Comparison of ENCODE assay signal across 15 cellular contexts in genomic region chr3:20066848-20067617, GRCh38. TPM values are rescaled to one million over a fixed set of nuclear protein-coding genes. Genes with fewer than 3 reads are reported as not detected.
DNase-seq lines count a peak whose midpoint lies in the region; ATAC-seq and TF ChIP-seq lines count a peak whose summit lies in the region.
"Had no signal": no experiment of that assay in that cellular context is flagged by ENCODE, and none has a peak within 500 bp of the region (broad histone marks: within the 10 kb centered on the region; RNA-seq: fewer than 3 reads in every experiment).

No MANE protein-coding gene starts in this region.

- no peak for DNase-seq in HEK293T (ENCODE audit: extremely low spot score)
- DNase-seq in T1000 (lab: John Stamatoyannopoulos, UW): peak; percentile 63
- DNase-seq in left cardiac atrium: no peak
- peak in 1 of 2 donors; percentile 3 for DNase-seq in stimulated activated effector memory CD8-positive, alpha-beta T cell treated with anti-CD3 and anti-CD28 coated beads, Interleukin-12 subunit alpha, Interleukin-12 subunit beta, amount 100 ng/mL, for 72 hours (ENCODE audit: low spot score in 2 of 2)
- no peak for DNase-seq in NCI-H510A (lab: John Stamatoyannopoulos, UW)
- DNase-seq in right lobe of liver: no peak
- DNase-seq in type B pancreatic cell (ENCODE audit: extremely low spot score, unreplicated experiment): no peak
- DNase-seq: activated gamma-delta T cell; midbrain; NCI-H524; stimulated activated CD8-positive, alpha-beta memory T cell treated with anti-CD3 and anti-CD28 coated beads, Interleukin-4, amount 100 ng/mL, for 48 hours had no signal

- POLR2A ChIA-PET in HEK293T (lab: Yijun Ruan, JAX): no interaction called here

- ATAC-seq in left cardiac atrium (peak; percentile 30 to 65), right lobe of liver (no peak), HG03025 (IDR thresholded peaks at IDR 0.05; ENCODE audit: low FRiP score, unreplicated experiment) (no peak)
- ATAC-seq in stimulated activated effector memory CD8-positive, alpha-beta T cell treated with anti-CD3 and anti-CD28 coated beads, Interleukin-12 subunit alpha, Interleukin-12 subunit beta, amount 100 ng/mL, for 72 hours: no peak

- no peaks in the 10 kb centered on the region for H3K9me3 ChIP-seq in right lobe of liver
- H3K9me3 ChIP-seq: SJSA1 had no signal

- no peaks in the 10 kb centered on the region for H3K36me3 ChIP-seq in right lobe of liver
- H3K36me3 ChIP-seq: SJSA1 had no signal

- H3K4me1 ChIP-seq in right lobe of liver: peaks cover 0 to 6% (median 0%) of the 10 kb centered on the region in 4 donors
- H3K4me1 ChIP-seq: SJSA1 had no signal

- H3K4me3 Mint-ChIP-seq in stimulated activated effector memory CD8-positive, alpha-beta T cell treated with anti-CD3 and anti-CD28 coated beads, Interleukin-12 subunit alpha, Interleukin-12 subunit beta, amount 100 ng/mL, for 72 hours: no peak overlapping the region
- H3K4me3 Mint-ChIP-seq in type B pancreatic cell: no peak overlapping the region
- H3K4me3 Mint-ChIP-seq: dendritic cell treated with granulocyte-macrophage colony-stimulating factor and Interleukin-4, amounts not matched to agents 40 ng/mL and 50 ng/mL, for 4 days had no signal

- H3K4me1 Mint-ChIP-seq in stimulated activated effector memory CD8-positive, alpha-beta T cell treated with anti-CD3 and anti-CD28 coated beads, Interleukin-12 subunit alpha, Interleukin-12 subunit beta, amount 100 ng/mL, for 72 hours: peaks cover 81% of the 10 kb centered on the region
- peaks cover 19% of the 10 kb centered on the region for H3K4me1 Mint-ChIP-seq in type B pancreatic cell (ENCODE audit: unreplicated experiment)

- no peaks in the 10 kb centered on the region for H3K9me3 Mint-ChIP-seq in stimulated activated effector memory CD8-positive, alpha-beta T cell treated with anti-CD3 and anti-CD28 coated beads, Interleukin-12 subunit alpha, Interleukin-12 subunit beta, amount 100 ng/mL, for 72 hours
- H3K9me3 Mint-ChIP-seq in type B pancreatic cell: peaks cover 9% of the 10 kb centered on the region
- H3K9me3 Mint-ChIP-seq: dendritic cell treated with granulocyte-macrophage colony-stimulating factor and Interleukin-4, amounts not matched to agents 40 ng/mL and 50 ng/mL, for 4 days had no signal

- no peak for TF ChIP-seq CTCF in right lobe of liver (IDR thresholded peaks at IDR 0.05)
- TF ChIP-seq CTCF in type B pancreatic cell (conservative IDR thresholded peaks at IDR 0.05): no peak

- H3K27me3 Mint-ChIP-seq in type B pancreatic cell: no peaks in the 10 kb centered on the region
- H3K27me3 Mint-ChIP-seq: dendritic cell treated with granulocyte-macrophage colony-stimulating factor and Interleukin-4, amounts not matched to agents 40 ng/mL and 50 ng/mL, for 4 days had no signal

- H3K27me3 ChIP-seq in right lobe of liver: no peaks in the 10 kb centered on the region
- H3K27me3 ChIP-seq: SJSA1 had no signal

- no peak for TF ChIP-seq POLR2A in right lobe of liver (IDR thresholded peaks at IDR 0.05)

- H3K27ac ChIP-seq in right lobe of liver: no peak overlapping the region
- H3K27ac ChIP-seq: SJSA1 had no signal

- H3K27ac Mint-ChIP-seq in stimulated activated effector memory CD8-positive, alpha-beta T cell treated with anti-CD3 and anti-CD28 coated beads, Interleukin-12 subunit alpha, Interleukin-12 subunit beta, amount 100 ng/mL, for 72 hours: peak overlapping the region; percentile 90
- H3K27ac Mint-ChIP-seq in type B pancreatic cell: no peak overlapping the region
- H3K27ac Mint-ChIP-seq: dendritic cell treated with granulocyte-macrophage colony-stimulating factor and Interleukin-4, amounts not matched to agents 40 ng/mL and 50 ng/mL, for 4 days had no signal

- intact Hi-C loops in left cardiac atrium (cut with DNase I) (no loop called here), right lobe of liver (cut with DNase I) (no loop called here)

- H3K4me3 ChIP-seq in right lobe of liver: no peak overlapping the region
- H3K4me3 ChIP-seq: SJSA1 had no signal

- H3K36me3 Mint-ChIP-seq in stimulated activated effector memory CD8-positive, alpha-beta T cell treated with anti-CD3 and anti-CD28 coated beads, Interleukin-12 subunit alpha, Interleukin-12 subunit beta, amount 100 ng/mL, for 72 hours: peaks cover 43% of the 10 kb centered on the region
- peaks cover 5% of the 10 kb centered on the region for H3K36me3 Mint-ChIP-seq in type B pancreatic cell

- CTCF ChIA-PET in HEK293T (lab: Yijun Ruan, JAX): no interaction called here

- WGBS in right lobe of liver (ENCODE audit: insufficient coverage, low coverage, low lambda C conversion rate, missing lambda C conversion rate): 68% methylated on average over 6 of the region's 6 CpGs

TF ChIP-seq in HEK293T, 16 proteins besides CTCF, POLR2A, EP300 and RAD21:
- TF ChIP-seq LEF1 (IDR thresholded peaks at IDR 0.05; ENCODE audit: borderline replicate concordance) (no peak), PKNOX1 (IDR thresholded peaks at IDR 0.05) (peak; percentile 91), CTBP1 (IDR thresholded peaks at IDR 0.05; ENCODE audit: borderline replicate concordance) (peak; percentile 80), ZNF384 (IDR thresholded peaks at IDR 0.05) (peak; percentile 87)

RNA-seq across cellular contexts. Expression of gene KAT2B, which starts 26.8 kb away (rescaled TPM):
- total RNA-seq in left cardiac atrium (10 to 100 TPM; 59.8 to 73.3 TPM), right lobe of liver (10 to 100 TPM; 25.6 to 35.7 (median 30.3) TPM), type B pancreatic cell (ENCODE audit: low replicate concordance) (13.2 and 15.4 TPM in 2 replicates)

RNA-seq across cellular contexts. Expression of gene PP2D1, which starts 55.0 kb away (rescaled TPM):
- total RNA-seq in left cardiac atrium (not detected), right lobe of liver (not detected), type B pancreatic cell (ENCODE audit: low replicate concordance) (not detected in 2 replicates)
- total RNA-seq: MCF 10A, SJSA1 had no signal

Comparison
In these comparisons a context has a peak if more than half of its experiments do, and no peak if none do; other contexts are left out.
1. ATAC-seq: peak in left cardiac atrium (2 of 2); none in stimulated activated effector memory CD8-positive, alpha-beta T cell treated with anti-CD3 and anti-CD28 coated beads, Interleukin-12 subunit alpha, Interleukin-12 subunit beta, amount 100 ng/mL, for 72 hours (single experiment), right lobe of liver (0 of 4) and HG03025 (single experiment).